In genomic region chrX:47227334-47227583, GRCh38 we compare ENCODE assay signal across 34 cellular contexts.
"Had no signal": no experiment of that assay in that cellular context is flagged by ENCODE, and none has a peak within 500 bp of the region (broad histone marks: within the 10 kb centered on the region; RNA-seq: fewer than 3 reads in every experiment).

No MANE protein-coding gene starts in this region.

- DNase-seq: Kasumi-1, KG1, MG63, MM.1S, MV-4-11, NCI-H1048, NCI-H1092, NCI-H1092 treated with DMSO at 0.1 percent for 48 hours, NCI-H1105, NCI-H1105 treated with DMSO at 0.1 percent for 48 hours, NCI-H1417, NCI-H1417 treated with DMSO at 0.1 percent for 48 hours, NCI-H1436, NCI-H1436 treated with DMSO at 0.1 percent for 48 hours, NCI-H146, NCI-H1694, NCI-H1694 treated with DMSO at 0.1 percent for 48 hours, NCI-H187, NCI-H187 treated with DMSO at 0.1 percent for 48 hours, NCI-H1930, NCI-H2029, NCI-H2029 treated with DMSO at 0.1 percent for 48 hours, NCI-H2081, NCI-H2081 treated with DMSO at 0.1 percent for 48 hours, NCI-H2107, NCI-H2171, NCI-H2171 treated with DMSO at 0.1 percent for 48 hours, NCI-H2227 treated with DMSO at 0.1 percent for 48 hours, NCI-H226, NCI-H345, NCI-H446, NCI-H446 treated with DMSO at 0.1 percent for 48 hours, NCI-H510A had no signal

- H3K9ac ChIP-seq: KMS-11 had no signal

- H3K4me3 ChIP-seq: MG63 had no signal

- H3K27me3 ChIP-seq: MG63 had no signal

- H3K27ac ChIP-seq: KMS-11 had no signal

- H3K9me3 ChIP-seq: MG63 had no signal

- H3K4me2 ChIP-seq: KMS-11 had no signal
